8 cellular contexts compared by ENCODE assay signal in the genomic region with DNA sequence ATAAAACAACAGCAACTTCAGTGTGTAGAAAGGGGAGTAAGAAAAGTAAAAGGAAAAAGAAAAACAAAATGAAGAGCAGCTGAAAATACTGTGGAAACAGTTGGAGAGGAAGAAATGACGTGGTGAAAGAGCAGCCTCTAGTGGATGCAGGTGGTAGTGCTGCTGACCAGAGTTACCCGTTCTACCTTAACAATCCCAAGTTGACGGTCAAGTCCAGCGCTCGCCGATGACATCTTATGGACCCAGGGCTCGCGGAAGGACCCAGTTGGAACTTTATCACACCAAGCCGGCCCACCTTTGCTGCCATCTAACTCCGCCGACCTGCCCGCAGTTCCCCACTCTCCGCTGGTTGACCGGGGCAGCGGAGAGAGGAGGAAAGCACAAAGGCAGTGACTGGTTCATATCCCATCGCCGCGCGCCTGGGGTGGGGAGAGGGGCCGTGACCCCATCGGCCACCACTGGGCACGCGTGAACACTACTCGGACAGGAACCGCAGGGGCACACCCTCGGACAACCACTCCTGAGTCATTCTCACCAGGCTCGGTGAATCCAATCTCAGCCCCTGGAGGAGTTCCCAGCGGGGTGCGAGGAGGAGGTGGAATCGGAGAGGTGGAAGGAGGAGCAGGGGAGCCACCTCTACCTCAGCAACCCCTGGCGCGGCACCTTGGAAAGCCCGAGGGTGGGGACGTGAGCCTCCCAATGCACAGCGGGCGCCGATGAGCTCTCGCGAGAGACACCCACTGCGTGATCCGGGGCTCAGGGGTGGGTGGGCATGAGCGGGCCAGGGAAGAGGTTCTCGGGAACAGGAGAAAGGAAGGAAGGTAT.
DNase-seq lines count a peak whose midpoint lies in the region; ATAC-seq, FAIRE-seq and TF ChIP-seq lines count a peak whose summit lies in the region.
"Not testable (repeated sequence)": the region's sequence is repeated elsewhere in the genome, so short reads cannot be mapped to it uniquely, and the experiment has no call there.

No MANE protein-coding gene starts in this region.

- H3K27me3 Mint-ChIP-seq in activated CD4-positive, alpha-beta T cell treated with anti-CD3 and anti-CD28 coated beads, Interleukin-2, amount 10 ng/mL, durations not matched to agents 7 days and 5 days; activated naive CD8-positive, alpha-beta T cell treated with anti-CD3 and anti-CD28 coated beads, Interleukin-2, amount 10 ng/mL, durations not matched to agents 7 days and 5 days: not testable (repeated sequence)

- H3K9me3 ChIP-seq in heart right ventricle: not testable (repeated sequence)

- not testable (repeated sequence) for H3K4me1 Mint-ChIP-seq in activated CD4-positive, alpha-beta T cell treated with anti-CD3 and anti-CD28 coated beads, Interleukin-2, amount 10 ng/mL, durations not matched to agents 7 days and 5 days; activated naive CD8-positive, alpha-beta T cell treated with anti-CD3 and anti-CD28 coated beads, Interleukin-2, amount 10 ng/mL, durations not matched to agents 7 days and 5 days

- not testable (repeated sequence) for H3K27me3 ChIP-seq in heart right ventricle

- not testable (repeated sequence) for TF ChIP-seq POLR2A in GM12891 (IDR thresholded peaks at IDR 0.05; ENCODE audit: low read depth, low read length)

- ATAC-seq in GM21423 (IDR thresholded peaks at IDR 0.05; ENCODE audit: unreplicated experiment): peak; percentile 73
- peak; percentile 64 for ATAC-seq in HG02981 (IDR thresholded peaks at IDR 0.05; ENCODE audit: unreplicated experiment)
- ATAC-seq in HG03571 (IDR thresholded peaks at IDR 0.05; ENCODE audit: unreplicated experiment): peak; percentile 80
- ATAC-seq in activated naive CD8-positive, alpha-beta T cell treated with anti-CD3 and anti-CD28 coated beads, Interleukin-2, amount 10 ng/mL, durations not matched to agents 7 days and 5 days (ENCODE audit: low read depth): peak; percentile 61
- peak in 5 of 8 donors; percentile 33 to 90 (median 76) for ATAC-seq in heart right ventricle

- H3K4me3 ChIP-seq in heart right ventricle: peak overlapping the region in 2 of 10 donors; percentile 23 to 29

- not testable (repeated sequence) for H3K9me3 Mint-ChIP-seq in activated CD4-positive, alpha-beta T cell treated with anti-CD3 and anti-CD28 coated beads, Interleukin-2, amount 10 ng/mL, durations not matched to agents 7 days and 5 days; activated naive CD8-positive, alpha-beta T cell treated with anti-CD3 and anti-CD28 coated beads, Interleukin-2, amount 10 ng/mL, durations not matched to agents 7 days and 5 days

- intact Hi-C loops in heart right ventricle (cut with DNase I): not testable (repeated sequence)

- TF ChIP-seq CTCF in heart right ventricle (IDR thresholded peaks at IDR 0.05): not testable (repeated sequence)

- peak overlapping the region; percentile 57 for H3K27ac Mint-ChIP-seq in activated CD4-positive, alpha-beta T cell treated with anti-CD3 and anti-CD28 coated beads, Interleukin-2, amount 10 ng/mL, durations not matched to agents 7 days and 5 days
- not testable (repeated sequence) for H3K27ac Mint-ChIP-seq in activated naive CD8-positive, alpha-beta T cell treated with anti-CD3 and anti-CD28 coated beads, Interleukin-2, amount 10 ng/mL, durations not matched to agents 7 days and 5 days

- not testable (repeated sequence) for H3K36me3 ChIP-seq in heart right ventricle

- H3K27ac ChIP-seq in heart right ventricle: not testable (repeated sequence)

- WGBS in heart right ventricle, 2 donors: 21 to 55% methylated on average over 8 of the region's 43 CpGs

- peak overlapping the region; percentile 47 for H3K4me3 Mint-ChIP-seq in activated CD4-positive, alpha-beta T cell treated with anti-CD3 and anti-CD28 coated beads, Interleukin-2, amount 10 ng/mL, durations not matched to agents 7 days and 5 days
- peak overlapping the region; percentile 42 for H3K4me3 Mint-ChIP-seq in activated naive CD8-positive, alpha-beta T cell treated with anti-CD3 and anti-CD28 coated beads, Interleukin-2, amount 10 ng/mL, durations not matched to agents 7 days and 5 days

- CTCF ChIA-PET in activated CD4-positive, alpha-beta T cell treated with anti-CD3 and anti-CD28 coated beads, Interleukin-2, amount 10 ng/mL, durations not matched to agents 7 days and 5 days (lab: Charles Lee): not testable (repeated sequence)

- POLR2A ChIA-PET in activated CD4-positive, alpha-beta T cell treated with anti-CD3 and anti-CD28 coated beads, Interleukin-2, amount 10 ng/mL, durations not matched to agents 7 days and 5 days (lab: Charles Lee); activated naive CD8-positive, alpha-beta T cell treated with anti-CD3 and anti-CD28 coated beads, Interleukin-2, amount 10 ng/mL, durations not matched to agents 7 days and 5 days (lab: Charles Lee): not testable (repeated sequence)

- not testable (repeated sequence) for H3K4me1 ChIP-seq in heart right ventricle

- peak; percentile 91 for FAIRE-seq in GM12891 (lab: Jason Lieb, UNC)

- not testable (repeated sequence) for DNase-seq in GM12891 (ENCODE audit: insufficient read length, low spot score); activated CD4-positive, alpha-beta T cell treated with anti-CD3 and anti-CD28 coated beads, Interleukin-2, amount 10 ng/mL, durations not matched to agents 7 days and 5 days; heart right ventricle
- peak; percentile 16 for DNase-seq in activated naive CD8-positive, alpha-beta T cell treated with anti-CD3 and anti-CD28 coated beads, Interleukin-2, amount 10 ng/mL, durations not matched to agents 7 days and 5 days
- DNase-seq in stimulated activated CD8-positive, alpha-beta memory T cell treated with anti-CD3 and anti-CD28 coated beads, Interleukin-15, amount 100 ng/mL, for 24 hours (ENCODE audit: low read depth): peak; percentile 0

- not testable (repeated sequence) for H3K36me3 Mint-ChIP-seq in activated CD4-positive, alpha-beta T cell treated with anti-CD3 and anti-CD28 coated beads, Interleukin-2, amount 10 ng/mL, durations not matched to agents 7 days and 5 days (ENCODE audit: low read depth); activated naive CD8-positive, alpha-beta T cell treated with anti-CD3 and anti-CD28 coated beads, Interleukin-2, amount 10 ng/mL, durations not matched to agents 7 days and 5 days
